In the genomic region with DNA sequence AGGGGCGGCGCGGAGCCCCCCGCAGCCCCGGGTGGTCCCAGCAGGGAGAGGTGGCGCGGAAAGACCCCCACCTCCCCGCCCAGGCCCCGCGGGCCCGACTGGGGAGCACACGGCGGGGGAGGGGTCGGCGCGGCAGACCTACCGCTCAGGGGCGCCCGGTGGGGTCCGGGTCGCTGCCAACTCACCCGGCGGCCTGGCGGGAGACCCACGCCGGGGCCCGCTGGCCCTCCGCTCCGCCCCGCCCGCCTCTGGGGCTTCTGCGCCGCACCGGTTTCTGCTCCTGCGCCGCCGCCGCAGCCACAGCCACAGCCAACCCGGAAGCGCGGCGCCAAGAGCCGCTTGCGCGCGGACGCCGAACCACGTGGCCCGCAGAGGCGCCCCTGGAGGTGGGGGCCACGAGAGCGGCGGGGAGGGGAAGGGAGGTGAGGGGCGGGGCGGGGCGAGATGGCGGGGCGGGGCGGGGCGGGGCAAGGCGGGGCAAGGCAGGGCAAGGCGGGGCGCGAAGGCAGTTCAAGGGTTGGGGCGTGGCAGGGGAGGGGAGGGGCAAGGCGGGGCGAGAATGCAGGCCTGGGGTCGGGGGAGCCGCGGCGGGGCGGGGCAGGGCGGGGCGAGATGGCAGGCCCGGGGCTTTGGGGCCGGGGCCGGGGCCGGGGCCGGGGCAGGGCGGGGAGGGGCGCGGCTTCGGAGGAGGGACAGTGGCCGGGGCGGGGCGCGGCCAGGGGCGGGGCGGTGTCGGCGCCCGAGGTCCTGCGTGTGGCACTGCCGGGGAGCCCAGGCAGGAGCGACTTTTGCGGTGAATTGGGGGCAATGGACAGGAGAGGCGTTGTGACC, we compare ENCODE assay signal across 1 cellular context.
TF ChIP-seq lines count a peak whose summit lies in the region.

TSS of gene ZBTB24 (minus strand) at position 307 of the 831 bp plus-strand sequence. CDS start 1,193 bp downstream, outside the sequence.

TF ChIP-seq in GM12878, 131 proteins besides CTCF, POLR2A, EP300 and RAD21 (continued from another document):
- TF ChIP-seq HSF1 (IDR thresholded peaks at IDR 0.05; ENCODE audit: low read depth, low read length): no peak
- TF ChIP-seq NFIC (IDR thresholded peaks at IDR 0.05; ENCODE audit: low read depth, low read length): no peak
- no peak for TF ChIP-seq SUZ12 (IDR thresholded peaks at IDR 0.05; ENCODE audit: unreplicated experiment)
- no peak; the same call in 1 of the 2 replicates for TF ChIP-seq MXI1 (IDR thresholded peaks at IDR 0.05; ENCODE audit: low read depth, low read length)
